Comparison of ENCODE assay signal across 1 cellular context in the genomic region with DNA sequence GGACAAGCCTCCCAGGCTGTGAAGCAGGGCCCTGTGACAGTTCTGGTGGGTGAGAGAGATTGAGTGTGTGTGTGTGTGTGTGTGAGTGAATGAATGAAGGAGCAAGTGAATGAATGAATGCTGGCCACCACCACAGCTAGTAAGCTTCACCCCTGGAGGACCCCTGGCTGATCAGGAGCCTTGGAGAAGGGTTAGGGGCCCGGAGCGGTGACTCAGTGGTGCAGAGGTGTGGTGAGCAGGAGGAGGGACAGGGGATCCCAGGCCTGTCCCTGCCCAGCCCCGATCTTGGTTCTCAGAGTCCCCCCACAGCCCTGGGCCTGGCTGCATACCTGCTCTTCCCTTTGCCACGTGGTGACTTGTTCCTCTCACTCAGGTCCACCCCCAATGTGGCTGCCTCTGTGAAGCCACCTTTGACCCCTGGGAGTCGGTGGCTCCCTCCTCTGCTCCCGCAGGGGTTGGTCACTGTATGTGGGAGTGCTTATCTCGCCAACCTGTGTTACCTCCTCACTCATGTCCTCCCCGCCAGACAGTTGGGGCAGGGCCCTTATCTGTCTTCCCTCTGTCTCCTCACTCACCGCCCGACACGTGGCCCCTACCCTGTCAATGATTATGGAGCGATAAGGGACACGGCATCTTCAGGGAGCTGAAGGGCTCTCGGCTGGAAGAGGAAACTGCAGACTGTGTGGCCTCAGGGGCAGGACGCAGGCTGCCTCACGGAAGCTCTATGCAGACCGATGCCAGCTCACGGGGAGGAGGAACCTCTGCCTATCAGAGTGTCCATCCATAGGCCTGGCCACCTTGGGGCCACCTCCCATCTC.
TF ChIP-seq lines count a peak whose summit lies in the region.

No MANE protein-coding gene starts in this region.

TF ChIP-seq in HepG2, 621 proteins besides CTCF, POLR2A, EP300 and RAD21 (continued from another document and continues in another):
- TF ChIP-seq, protein P1, sequence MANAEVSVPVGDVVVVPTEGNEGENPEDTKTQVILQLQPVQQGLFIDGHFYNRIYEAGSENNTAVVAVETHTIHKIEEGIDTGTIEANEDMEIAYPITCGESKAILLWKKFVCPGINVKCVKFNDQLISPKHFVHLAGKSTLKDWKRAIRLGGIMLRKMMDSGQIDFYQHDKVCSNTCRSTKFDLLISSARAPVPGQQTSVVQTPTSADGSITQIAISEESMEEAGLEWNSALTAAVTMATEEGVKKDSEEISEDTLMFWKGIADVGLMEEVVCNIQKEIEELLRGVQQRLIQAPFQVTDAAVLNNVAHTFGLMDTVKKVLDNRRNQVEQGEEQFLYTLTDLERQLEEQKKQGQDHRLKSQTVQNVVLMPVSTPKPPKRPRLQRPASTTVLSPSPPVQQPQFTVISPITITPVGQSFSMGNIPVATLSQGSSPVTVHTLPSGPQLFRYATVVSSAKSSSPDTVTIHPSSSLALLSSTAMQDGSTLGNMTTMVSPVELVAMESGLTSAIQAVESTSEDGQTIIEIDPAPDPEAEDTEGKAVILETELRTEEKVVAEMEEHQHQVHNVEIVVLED (CRISPR knock-in tag; IDR thresholded peaks at IDR 0.05; ENCODE audit: borderline replicate concordance), result no peak
- TF ChIP-seq HES4 (CRISPR knock-in tag; IDR thresholded peaks at IDR 0.05; ENCODE audit: borderline replicate concordance), result no peak
- no peak for TF ChIP-seq KMT2A (CRISPR knock-in tag; IDR thresholded peaks at IDR 0.05)
- no peak for TF ChIP-seq SMARCE1 (IDR thresholded peaks at IDR 0.05; ENCODE audit: borderline replicate concordance)
- no peak for TF ChIP-seq ADNP (CRISPR knock-in tag; IDR thresholded peaks at IDR 0.05)
- TF ChIP-seq POLR2AphosphoS5 (IDR thresholded peaks at IDR 0.05; ENCODE audit: low read depth, low read length), result no peak
- no peak for TF ChIP-seq ZFP36L1 (CRISPR knock-in tag; IDR thresholded peaks at IDR 0.05)
- no peak for TF ChIP-seq ZKSCAN5 (CRISPR knock-in tag; IDR thresholded peaks at IDR 0.05)
- no peak for TF ChIP-seq ZSCAN12 (CRISPR knock-in tag; IDR thresholded peaks at IDR 0.05)
- TF ChIP-seq ZNF468 (CRISPR knock-in tag; IDR thresholded peaks at IDR 0.05), result no peak
- no peak for TF ChIP-seq ZNF354B (CRISPR knock-in tag; IDR thresholded peaks at IDR 0.05)
- no peak for TF ChIP-seq ZNF652 (CRISPR knock-in tag; IDR thresholded peaks at IDR 0.05; ENCODE audit: borderline replicate concordance, low read depth)
- no peak for TF ChIP-seq HMGA1 (CRISPR knock-in tag; conservative IDR thresholded peaks at IDR 0.05)
- TF ChIP-seq PAWR (CRISPR knock-in tag; IDR thresholded peaks at IDR 0.05; ENCODE audit: borderline replicate concordance), result no peak
- TF ChIP-seq, protein P2, sequence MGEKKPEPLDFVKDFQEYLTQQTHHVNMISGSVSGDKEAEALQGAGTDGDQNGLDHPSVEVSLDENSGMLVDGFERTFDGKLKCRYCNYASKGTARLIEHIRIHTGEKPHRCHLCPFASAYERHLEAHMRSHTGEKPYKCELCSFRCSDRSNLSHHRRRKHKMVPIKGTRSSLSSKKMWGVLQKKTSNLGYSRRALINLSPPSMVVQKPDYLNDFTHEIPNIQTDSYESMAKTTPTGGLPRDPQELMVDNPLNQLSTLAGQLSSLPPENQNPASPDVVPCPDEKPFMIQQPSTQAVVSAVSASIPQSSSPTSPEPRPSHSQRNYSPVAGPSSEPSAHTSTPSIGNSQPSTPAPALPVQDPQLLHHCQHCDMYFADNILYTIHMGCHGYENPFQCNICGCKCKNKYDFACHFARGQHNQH (CRISPR knock-in tag; IDR thresholded peaks at IDR 0.05), result no peak
- TF ChIP-seq ZNF501 (CRISPR knock-in tag; IDR thresholded peaks at IDR 0.05), result no peak
- no peak for TF ChIP-seq ZKSCAN8 (CRISPR knock-in tag; IDR thresholded peaks at IDR 0.05; ENCODE audit: borderline replicate concordance)
- TF ChIP-seq, protein P3, sequence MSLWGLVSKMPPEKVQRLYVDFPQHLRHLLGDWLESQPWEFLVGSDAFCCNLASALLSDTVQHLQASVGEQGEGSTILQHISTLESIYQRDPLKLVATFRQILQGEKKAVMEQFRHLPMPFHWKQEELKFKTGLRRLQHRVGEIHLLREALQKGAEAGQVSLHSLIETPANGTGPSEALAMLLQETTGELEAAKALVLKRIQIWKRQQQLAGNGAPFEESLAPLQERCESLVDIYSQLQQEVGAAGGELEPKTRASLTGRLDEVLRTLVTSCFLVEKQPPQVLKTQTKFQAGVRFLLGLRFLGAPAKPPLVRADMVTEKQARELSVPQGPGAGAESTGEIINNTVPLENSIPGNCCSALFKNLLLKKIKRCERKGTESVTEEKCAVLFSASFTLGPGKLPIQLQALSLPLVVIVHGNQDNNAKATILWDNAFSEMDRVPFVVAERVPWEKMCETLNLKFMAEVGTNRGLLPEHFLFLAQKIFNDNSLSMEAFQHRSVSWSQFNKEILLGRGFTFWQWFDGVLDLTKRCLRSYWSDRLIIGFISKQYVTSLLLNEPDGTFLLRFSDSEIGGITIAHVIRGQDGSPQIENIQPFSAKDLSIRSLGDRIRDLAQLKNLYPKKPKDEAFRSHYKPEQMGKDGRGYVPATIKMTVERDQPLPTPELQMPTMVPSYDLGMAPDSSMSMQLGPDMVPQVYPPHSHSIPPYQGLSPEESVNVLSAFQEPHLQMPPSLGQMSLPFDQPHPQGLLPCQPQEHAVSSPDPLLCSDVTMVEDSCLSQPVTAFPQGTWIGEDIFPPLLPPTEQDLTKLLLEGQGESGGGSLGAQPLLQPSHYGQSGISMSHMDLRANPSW (CRISPR knock-in tag; IDR thresholded peaks at IDR 0.05; ENCODE audit: borderline replicate concordance), result no peak
- TF ChIP-seq, protein P4, sequence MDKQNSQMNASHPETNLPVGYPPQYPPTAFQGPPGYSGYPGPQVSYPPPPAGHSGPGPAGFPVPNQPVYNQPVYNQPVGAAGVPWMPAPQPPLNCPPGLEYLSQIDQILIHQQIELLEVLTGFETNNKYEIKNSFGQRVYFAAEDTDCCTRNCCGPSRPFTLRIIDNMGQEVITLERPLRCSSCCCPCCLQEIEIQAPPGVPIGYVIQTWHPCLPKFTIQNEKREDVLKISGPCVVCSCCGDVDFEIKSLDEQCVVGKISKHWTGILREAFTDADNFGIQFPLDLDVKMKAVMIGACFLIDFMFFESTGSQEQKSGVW (CRISPR knock-in tag; IDR thresholded peaks at IDR 0.05; ENCODE audit: borderline replicate concordance), result no peak
- 0 out of 2 replicates have a peak, but pooled peaks have one; percentile 30 for TF ChIP-seq ZNF12 (CRISPR knock-in tag; IDR thresholded peaks at IDR 0.05)
- no peak for TF ChIP-seq SIN3A (IDR thresholded peaks at IDR 0.05; ENCODE audit: borderline replicate concordance, low read depth, low read length)
- no peak for TF ChIP-seq ZNF878 (CRISPR knock-in tag; IDR thresholded peaks at IDR 0.05)
- TF ChIP-seq MAZ (IDR thresholded peaks at IDR 0.05; ENCODE audit: borderline replicate concordance, low read depth, low read length), result no peak; the same call in 1 of the 2 replicates
- peak; percentile 56; the same call in 1 of the 2 replicates for TF ChIP-seq MAZ (CRISPR knock-in tag; IDR thresholded peaks at IDR 0.05; ENCODE audit: low read depth)
- TF ChIP-seq ZNF382 (CRISPR knock-in tag; IDR thresholded peaks at IDR 0.05; ENCODE audit: borderline replicate concordance), result no peak
- no peak for TF ChIP-seq SOX13 (IDR thresholded peaks at IDR 0.05)
- TF ChIP-seq SOX13 (CRISPR knock-in tag; conservative IDR thresholded peaks at IDR 0.05 in 1 of 2, IDR thresholded peaks at IDR 0.05 in 1 of 2), result no peak; a peak in 1 of 4 replicates
- no peak for TF ChIP-seq ISX (CRISPR knock-in tag; conservative IDR thresholded peaks at IDR 0.05)
- no peak; the same call in 1 of the 2 replicates for TF ChIP-seq ZNF792 (CRISPR knock-in tag; IDR thresholded peaks at IDR 0.05)
- TF ChIP-seq ZC3H4 (CRISPR knock-in tag; IDR thresholded peaks at IDR 0.05; ENCODE audit: borderline replicate concordance), result no peak
- TF ChIP-seq ZNF124 (CRISPR knock-in tag; IDR thresholded peaks at IDR 0.05), result no peak
- TF ChIP-seq CBFB (CRISPR knock-in tag; IDR thresholded peaks at IDR 0.05), result no peak
- no peak for TF ChIP-seq POGZ (CRISPR knock-in tag; IDR thresholded peaks at IDR 0.05)
- TF ChIP-seq, protein P5, sequence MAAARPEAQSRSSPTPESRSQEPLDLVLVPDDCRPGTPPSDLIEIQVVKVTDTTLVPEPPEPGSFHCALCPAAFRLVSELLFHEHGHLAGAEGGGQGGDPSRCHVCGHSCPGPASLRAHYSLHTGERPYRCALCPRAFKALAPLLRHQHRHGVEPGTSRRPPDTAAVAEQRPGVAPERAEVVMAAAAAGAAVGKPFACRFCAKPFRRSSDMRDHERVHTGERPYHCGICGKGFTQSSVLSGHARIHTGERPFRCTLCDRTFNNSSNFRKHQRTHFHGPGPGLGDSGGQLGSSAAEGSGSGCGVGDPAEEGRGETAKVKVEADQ (CRISPR knock-in tag; IDR thresholded peaks at IDR 0.05; ENCODE audit: borderline replicate concordance), result peak; percentile 48; the same call in 1 of the 2 replicates
- TF ChIP-seq HNF4G (IDR thresholded peaks at IDR 0.05; ENCODE audit: borderline replicate concordance, low read depth, low read length), result peak; percentile 80
- TF ChIP-seq HNF4G (CRISPR knock-in tag; IDR thresholded peaks at IDR 0.05; ENCODE audit: borderline replicate concordance, low read depth), result no peak
- no peak for TF ChIP-seq PHF5A (CRISPR knock-in tag; IDR thresholded peaks at IDR 0.05; ENCODE audit: low read depth, unreplicated experiment)
- TF ChIP-seq ETV5 (CRISPR knock-in tag; IDR thresholded peaks at IDR 0.05; ENCODE audit: borderline replicate concordance), result no peak
- no peak for TF ChIP-seq PRMT3 (CRISPR knock-in tag; IDR thresholded peaks at IDR 0.05; ENCODE audit: borderline replicate concordance, low read depth)
- no peak for TF ChIP-seq ZNF317 (CRISPR knock-in tag; IDR thresholded peaks at IDR 0.05)
- TF ChIP-seq, protein P6, sequence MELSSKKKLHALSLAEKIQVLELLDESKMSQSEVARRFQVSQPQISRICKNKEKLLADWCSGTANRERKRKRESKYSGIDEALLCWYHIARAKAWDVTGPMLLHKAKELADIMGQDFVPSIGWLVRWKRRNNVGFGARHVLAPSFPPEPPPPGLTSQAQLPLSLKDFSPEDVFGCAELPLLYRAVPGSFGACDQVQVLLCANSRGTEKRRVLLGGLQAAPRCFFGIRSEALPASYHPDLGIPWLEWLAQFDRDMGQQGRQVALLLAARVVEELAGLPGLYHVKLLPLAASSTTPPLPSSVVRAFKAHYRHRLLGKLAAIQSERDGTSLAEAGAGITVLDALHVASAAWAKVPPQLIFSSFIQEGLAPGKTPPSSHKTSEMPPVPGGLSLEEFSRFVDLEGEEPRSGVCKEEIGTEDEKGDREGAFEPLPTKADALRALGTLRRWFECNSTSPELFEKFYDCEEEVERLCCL (CRISPR knock-in tag; IDR thresholded peaks at IDR 0.05; ENCODE audit: borderline replicate concordance), result no peak
- TF ChIP-seq ZNF329 (CRISPR knock-in tag; IDR thresholded peaks at IDR 0.05; ENCODE audit: low read depth), result no peak
- TF ChIP-seq SRSF9 (IDR thresholded peaks at IDR 0.05; ENCODE audit: borderline replicate concordance, insufficient read depth, low read depth, low read length, poor library complexity, severe bottlenecking), result no peak
- no peak for TF ChIP-seq KLF12 (CRISPR knock-in tag; IDR thresholded peaks at IDR 0.05; ENCODE audit: borderline replicate concordance)
- peak; percentile 75 for TF ChIP-seq ZNF772 (CRISPR knock-in tag; IDR thresholded peaks at IDR 0.05)
- TF ChIP-seq RFX1 (IDR thresholded peaks at IDR 0.05), result no peak
- TF ChIP-seq ZNF143 (CRISPR knock-in tag; IDR thresholded peaks at IDR 0.05), result no peak
- TF ChIP-seq NAIF1 (CRISPR knock-in tag; IDR thresholded peaks at IDR 0.05; ENCODE audit: borderline replicate concordance), result no peak
- TF ChIP-seq ZNF510 (CRISPR knock-in tag; IDR thresholded peaks at IDR 0.05; ENCODE audit: low read depth), result no peak
- TF ChIP-seq, protein P7, sequence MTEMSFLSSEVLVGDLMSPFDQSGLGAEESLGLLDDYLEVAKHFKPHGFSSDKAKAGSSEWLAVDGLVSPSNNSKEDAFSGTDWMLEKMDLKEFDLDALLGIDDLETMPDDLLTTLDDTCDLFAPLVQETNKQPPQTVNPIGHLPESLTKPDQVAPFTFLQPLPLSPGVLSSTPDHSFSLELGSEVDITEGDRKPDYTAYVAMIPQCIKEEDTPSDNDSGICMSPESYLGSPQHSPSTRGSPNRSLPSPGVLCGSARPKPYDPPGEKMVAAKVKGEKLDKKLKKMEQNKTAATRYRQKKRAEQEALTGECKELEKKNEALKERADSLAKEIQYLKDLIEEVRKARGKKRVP (CRISPR knock-in tag; IDR thresholded peaks at IDR 0.05), result no peak
- no peak for TF ChIP-seq SMYD3 (CRISPR knock-in tag; IDR thresholded peaks at IDR 0.05)
- TF ChIP-seq KAT7 (CRISPR knock-in tag; IDR thresholded peaks at IDR 0.05; ENCODE audit: borderline replicate concordance), result no peak
- TF ChIP-seq SPEN (CRISPR knock-in tag; IDR thresholded peaks at IDR 0.05; ENCODE audit: low read depth), result no peak
- peak; percentile 37 for TF ChIP-seq XRCC5 (optimal IDR thresholded peaks at IDR 0.05; ENCODE audit: low read length)
- TF ChIP-seq SRY (CRISPR knock-in tag; IDR thresholded peaks at IDR 0.05), result no peak
- no peak for TF ChIP-seq FOXO1 (CRISPR knock-in tag; IDR thresholded peaks at IDR 0.05)
- no peak for TF ChIP-seq ZNF446 (CRISPR knock-in tag; IDR thresholded peaks at IDR 0.05)
- TF ChIP-seq PHF21A (CRISPR knock-in tag; IDR thresholded peaks at IDR 0.05), result no peak
- TF ChIP-seq ZSCAN22 (CRISPR knock-in tag; IDR thresholded peaks at IDR 0.05), result no peak
- TF ChIP-seq, protein P8, sequence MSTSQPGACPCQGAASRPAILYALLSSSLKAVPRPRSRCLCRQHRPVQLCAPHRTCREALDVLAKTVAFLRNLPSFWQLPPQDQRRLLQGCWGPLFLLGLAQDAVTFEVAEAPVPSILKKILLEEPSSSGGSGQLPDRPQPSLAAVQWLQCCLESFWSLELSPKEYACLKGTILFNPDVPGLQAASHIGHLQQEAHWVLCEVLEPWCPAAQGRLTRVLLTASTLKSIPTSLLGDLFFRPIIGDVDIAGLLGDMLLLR (CRISPR knock-in tag; IDR thresholded peaks at IDR 0.05), result no peak
- no peak for TF ChIP-seq ZNF720 (CRISPR knock-in tag; IDR thresholded peaks at IDR 0.05)
- TF ChIP-seq, protein P9, sequence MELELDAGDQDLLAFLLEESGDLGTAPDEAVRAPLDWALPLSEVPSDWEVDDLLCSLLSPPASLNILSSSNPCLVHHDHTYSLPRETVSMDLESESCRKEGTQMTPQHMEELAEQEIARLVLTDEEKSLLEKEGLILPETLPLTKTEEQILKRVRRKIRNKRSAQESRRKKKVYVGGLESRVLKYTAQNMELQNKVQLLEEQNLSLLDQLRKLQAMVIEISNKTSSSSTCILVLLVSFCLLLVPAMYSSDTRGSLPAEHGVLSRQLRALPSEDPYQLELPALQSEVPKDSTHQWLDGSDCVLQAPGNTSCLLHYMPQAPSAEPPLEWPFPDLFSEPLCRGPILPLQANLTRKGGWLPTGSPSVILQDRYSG (CRISPR knock-in tag; IDR thresholded peaks at IDR 0.05), result no peak
